In genomic region chr1:89519779-89520358, GRCh38 we compare ENCODE assay signal across 7 cellular contexts. TPM values are rescaled to one million over a fixed set of nuclear protein-coding genes. Genes with fewer than 3 reads are reported as not detected.
DNase-seq lines count a peak whose midpoint lies in the region; ATAC-seq, FAIRE-seq and TF ChIP-seq lines count a peak whose summit lies in the region.

No MANE protein-coding gene starts in this region.

- no peaks in the 10 kb centered on the region for H3K36me3 ChIP-seq in Karpas-422 (ENCODE audit: insufficient read depth, low read length)
- H3K36me3 ChIP-seq in small intestine (ENCODE audit: control insufficient read depth in 2 of 2, insufficient read depth in 2 of 2, low read length in 2 of 2), result no peaks in the 10 kb centered on the region

- H4K20me1 ChIP-seq in Karpas-422 (ENCODE audit: insufficient read depth, low read depth, low read length), result no peaks in the 10 kb centered on the region

- H3K79me2 ChIP-seq in Karpas-422 (ENCODE audit: low read length), result peaks cover under 1% of the 10 kb centered on the region; the same call in 1 of the 2 replicates

- no peak overlapping the region for H3K9ac ChIP-seq in Karpas-422 (ENCODE audit: low read length)

- peaks cover 12% of the 10 kb centered on the region for H3K4me1 ChIP-seq in Karpas-422 (ENCODE audit: low read length)
- H3K4me1 ChIP-seq in small intestine (ENCODE audit: control insufficient read depth in 2 of 2, insufficient read depth in 1 of 2, low read depth in 1 of 2, low read length in 1 of 2), result no peaks in the 10 kb centered on the region

- H3K9me3 ChIP-seq in Karpas-422 (ENCODE audit: low read length) (no peaks in the 10 kb centered on the region), small intestine (ENCODE audit: control insufficient read depth, low read depth) (no peaks in the 10 kb centered on the region)

- H3K9me2 ChIP-seq in Karpas-422 (replicated peaks; ENCODE audit: insufficient read depth, low read length), result no peaks in the 10 kb centered on the region

- ATAC-seq in GM21526 (IDR thresholded peaks at IDR 0.05; ENCODE audit: low FRiP score, unreplicated experiment) (peak; percentile 48), esophagus mucosa (peak; percentile 50)

- H2AFZ ChIP-seq in Karpas-422 (ENCODE audit: low read length), result no peak overlapping the region

- FAIRE-seq in small intestine (lab: Jason Lieb, UNC), result no peak

- H3K27me3 ChIP-seq in Karpas-422 (ENCODE audit: low read length), result no peaks in the 10 kb centered on the region
- no peaks in the 10 kb centered on the region for H3K27me3 ChIP-seq in small intestine (ENCODE audit: control insufficient read depth in 2 of 2, insufficient read depth in 2 of 2, low read length in 2 of 2)

- DNase-seq in GM03348 (ENCODE audit: low spot score) (peak; percentile 49), Karpas-422 (peak; percentile 83), small intestine (peak; percentile 57), NCI-H187 treated with DMSO at 0.1 percent for 48 hours (lab: John Stamatoyannopoulos, UW) (no peak)

- H3K4me3 ChIP-seq in Karpas-422 (ENCODE audit: low read length), result no peak overlapping the region
- H3K4me3 ChIP-seq in WI38 (ENCODE audit: low read depth, low read length), result no peak overlapping the region
- no peak overlapping the region for H3K4me3 ChIP-seq in small intestine (ENCODE audit: low read depth in 1 of 2, low read length in 2 of 2)

- WGBS in small intestine, 3 donors, result 93 to 100% (median 97%) methylated on average over 1 of the region's 1 CpG

- no peak overlapping the region for H3K4me2 ChIP-seq in Karpas-422 (ENCODE audit: low read depth, low read length, poor library complexity, severe bottlenecking)

- peak; percentile 36; the same call in 1 of the 2 replicates for TF ChIP-seq CTCF in WI38 (IDR thresholded peaks at IDR 0.05; ENCODE audit: low read depth, low read length)

- no peak overlapping the region for H3K27ac ChIP-seq in Karpas-422 (ENCODE audit: low read length)
- no peak overlapping the region for H3K27ac ChIP-seq in small intestine (ENCODE audit: low read depth in 1 of 2, low read length in 1 of 2)

RNA-seq across cellular contexts. Expression of gene LRRC8B, which starts 4.8 kb away (rescaled TPM):
- total RNA-seq in Karpas-422 (2014; rRNA removed; shearing (Covaris generic); ENCODE audit: low replicate concordance), result 4.5 and 14.8 TPM in 2 replicates
- 19.6 TPM for total RNA-seq in esophagus mucosa
- 1 to 10 TPM; 1.6 to 5.7 (median 2.7) TPM for polyA plus RNA-seq in small intestine
